Comparison of ENCODE assay signal across 8 cellular contexts in the genomic region with DNA sequence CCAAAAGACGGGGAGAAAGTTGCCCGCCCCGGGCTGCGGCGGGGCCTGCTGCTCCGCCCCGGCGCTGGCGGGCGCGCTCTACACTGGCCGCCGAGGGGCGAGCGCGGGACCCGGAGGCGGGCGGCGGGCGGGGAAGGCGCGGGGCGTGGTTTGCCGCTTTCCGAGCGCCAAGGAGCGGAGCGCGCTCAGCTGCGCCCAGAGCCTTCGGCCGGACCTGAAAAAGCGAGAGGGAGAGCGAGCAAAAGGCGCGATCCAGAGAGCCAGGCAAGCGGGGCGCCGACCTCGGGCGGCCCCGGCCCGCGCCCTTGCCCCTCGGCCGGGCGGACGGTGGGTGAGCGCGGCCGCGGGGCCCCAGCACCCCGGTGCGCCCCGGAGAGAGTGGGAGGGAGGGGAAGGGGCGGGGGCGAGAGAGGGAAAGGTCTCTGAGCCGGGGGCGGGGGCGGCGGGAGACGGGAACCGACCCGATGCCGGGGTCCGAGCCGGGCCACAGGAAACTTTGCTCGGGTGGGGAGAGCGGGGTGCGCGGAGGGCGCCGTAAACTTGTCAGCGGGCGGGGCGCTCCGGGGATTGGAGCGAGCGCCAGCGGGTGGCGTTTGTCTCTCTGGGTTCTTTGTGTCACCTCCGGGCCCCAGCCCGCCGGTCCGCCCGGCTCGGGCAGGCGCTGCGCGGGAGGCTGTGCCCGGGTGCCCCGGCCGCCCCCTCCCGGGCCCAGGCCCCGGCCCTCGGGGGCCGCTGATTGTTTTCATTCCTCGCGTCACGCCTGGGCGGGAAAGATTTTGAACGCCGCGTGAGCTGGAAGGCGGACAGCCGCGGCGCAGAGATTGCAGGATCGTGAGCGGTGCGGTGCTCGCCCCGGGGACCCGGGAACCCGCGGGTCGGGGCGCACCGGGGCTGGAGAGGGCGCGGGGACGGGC. TPM values are rescaled to one million over a fixed set of nuclear protein-coding genes. Genes with fewer than 3 reads are reported as not detected.
A peak's percentile ranks its signal among the peaks of the same experiment; 100 is the strongest.
DNase-seq lines count a peak whose midpoint lies in the region; ATAC-seq, FAIRE-seq and TF ChIP-seq lines count a peak whose summit lies in the region.

A gene with protein sequence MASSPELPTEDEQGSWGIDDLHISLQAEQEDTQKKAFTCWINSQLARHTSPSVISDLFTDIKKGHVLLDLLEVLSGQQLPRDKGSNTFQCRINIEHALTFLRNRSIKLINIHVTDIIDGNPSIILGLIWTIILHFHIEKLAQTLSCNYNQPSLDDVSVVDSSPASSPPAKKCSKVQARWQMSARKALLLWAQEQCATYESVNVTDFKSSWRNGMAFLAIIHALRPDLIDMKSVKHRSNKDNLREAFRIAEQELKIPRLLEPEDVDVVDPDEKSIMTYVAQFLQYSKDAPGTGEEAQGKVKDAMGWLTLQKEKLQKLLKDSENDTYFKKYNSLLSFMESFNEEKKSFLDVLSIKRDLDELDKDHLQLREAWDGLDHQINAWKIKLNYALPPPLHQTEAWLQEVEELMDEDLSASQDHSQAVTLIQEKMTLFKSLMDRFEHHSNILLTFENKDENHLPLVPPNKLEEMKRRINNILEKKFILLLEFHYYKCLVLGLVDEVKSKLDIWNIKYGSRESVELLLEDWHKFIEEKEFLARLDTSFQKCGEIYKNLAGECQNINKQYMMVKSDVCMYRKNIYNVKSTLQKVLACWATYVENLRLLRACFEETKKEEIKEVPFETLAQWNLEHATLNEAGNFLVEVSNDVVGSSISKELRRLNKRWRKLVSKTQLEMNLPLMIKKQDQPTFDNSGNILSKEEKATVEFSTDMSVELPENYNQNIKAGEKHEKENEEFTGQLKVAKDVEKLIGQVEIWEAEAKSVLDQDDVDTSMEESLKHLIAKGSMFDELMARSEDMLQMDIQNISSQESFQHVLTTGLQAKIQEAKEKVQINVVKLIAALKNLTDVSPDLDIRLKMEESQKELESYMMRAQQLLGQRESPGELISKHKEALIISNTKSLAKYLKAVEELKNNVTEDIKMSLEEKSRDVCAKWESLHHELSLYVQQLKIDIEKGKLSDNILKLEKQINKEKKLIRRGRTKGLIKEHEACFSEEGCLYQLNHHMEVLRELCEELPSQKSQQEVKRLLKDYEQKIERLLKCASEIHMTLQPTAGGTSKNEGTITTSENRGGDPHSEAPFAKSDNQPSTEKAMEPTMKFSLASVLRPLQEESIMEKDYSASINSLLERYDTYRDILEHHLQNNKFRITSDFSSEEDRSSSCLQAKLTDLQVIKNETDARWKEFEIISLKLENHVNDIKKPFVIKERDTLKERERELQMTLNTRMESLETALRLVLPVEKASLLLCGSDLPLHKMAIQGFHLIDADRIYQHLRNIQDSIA (N-terminal part only) (plus strand): TSS at position 188 of the 914 bp plus-strand sequence. CDS start 56,145 bp downstream, outside the sequence.

- H3K9ac ChIP-seq in neuronal stem cell (ENCODE audit: low read depth, low read length, poor library complexity), result peak within 1 kb of the TSS; percentile 68

- H2BK120ac ChIP-seq in neuronal stem cell (ENCODE audit: low read depth, low read length), result no peak within 1 kb of the TSS

- H4K91ac ChIP-seq in neuronal stem cell (ENCODE audit: low read depth, low read length, poor library complexity), result no peak within 1 kb of the TSS

- H3K14ac ChIP-seq in neuronal stem cell (ENCODE audit: low read length), result peak within 1 kb of the TSS; percentile 65

- H3K4me2 ChIP-seq in neuronal stem cell (ENCODE audit: insufficient read depth, low read length, poor library complexity, severe bottlenecking), result peak within 1 kb of the TSS; percentile 79

- H3K9me3 ChIP-seq in neuronal stem cell (replicated peaks in 1 of 2; ENCODE audit: control insufficient read depth in 2 of 2, insufficient read depth in 1 of 2, low read depth in 1 of 2, low read length in 2 of 2), result no peaks in the 10 kb centered on the region

- H3K18ac ChIP-seq in neuronal stem cell (ENCODE audit: low read length), result peak within 1 kb of the TSS; percentile 95

- peaks cover 4% of the 10 kb centered on the region for H3K79me1 ChIP-seq in neuronal stem cell (ENCODE audit: low read depth, low read length)

- H2AFZ ChIP-seq in neuronal stem cell (ENCODE audit: low read length), result peak within 1 kb of the TSS; percentile 97

- peak; percentile 77 for ATAC-seq in GM21360 (IDR thresholded peaks at IDR 0.05; ENCODE audit: unreplicated experiment)

- WGBS in neuronal stem cell (ENCODE audit: extremely low coverage in 2 of 2, insufficient read length in 2 of 2, insufficient replicate concordance in 1 of 2), 2 donors, result no CpG with 5 or more reads among the region's 123 CpGs

- H2BK5ac ChIP-seq in neuronal stem cell (ENCODE audit: low read length), result peak within 1 kb of the TSS; percentile 91

- peak within 1 kb of the TSS; percentile 94 for H3K27ac ChIP-seq in neuronal stem cell (replicated peaks; ENCODE audit: low read length)
- no peak within 1 kb of the TSS for H3K27ac ChIP-seq in substantia nigra (ENCODE audit: low read depth, low read length, poor library complexity, severe bottlenecking)

- peak within 1 kb of the TSS; percentile 55 to 94 for H3K4me3 ChIP-seq in neuronal stem cell (ENCODE audit: low read length in 2 of 2)

- H3K36me3 ChIP-seq in neuronal stem cell (replicated peaks in 1 of 2; ENCODE audit: control insufficient read depth in 2 of 2, insufficient read depth in 2 of 2, low read length in 2 of 2), result no peaks in the 10 kb centered on the region

- H4K8ac ChIP-seq in neuronal stem cell (ENCODE audit: low read depth, low read length), result no peak within 1 kb of the TSS

- peaks cover 3 to 8% of the 10 kb centered on the region in 2 donors for H3K4me1 ChIP-seq in neuronal stem cell (ENCODE audit: control insufficient read depth in 2 of 2, insufficient read depth in 1 of 2, low read depth in 1 of 2, low read length in 2 of 2)

- no peak within 1 kb of the TSS for H2AK5ac ChIP-seq in neuronal stem cell (ENCODE audit: low read depth, low read length)

- H3K4ac ChIP-seq in neuronal stem cell (ENCODE audit: low read length), result peak within 1 kb of the TSS; percentile 17

- H2BK15ac ChIP-seq in neuronal stem cell (ENCODE audit: low read length), result no peak within 1 kb of the TSS

- FAIRE-seq in HTR-8/SVneo (lab: Jason Lieb, UNC), result peak; percentile 99

- peaks cover 0 to 3% (median 0%) of the 10 kb centered on the region in 3 experiments for H3K27me3 ChIP-seq in neuronal stem cell (ENCODE audit: control insufficient read depth in 3 of 3, insufficient read depth in 3 of 3, low read depth in 1 of 3, low read length in 3 of 3)

- H2BK12ac ChIP-seq in neuronal stem cell (ENCODE audit: low read length), result no peak within 1 kb of the TSS

- TF ChIP-seq POLR2A in Raji (IDR thresholded peaks at IDR 0.05; ENCODE audit: insufficient read depth, low read depth, low read length), result peak; percentile 69

- DNase-seq in DMS153 (lab: John Stamatoyannopoulos, UW), result peak; percentile 53
- peak; percentile 98 for DNase-seq in HTR-8/SVneo (ENCODE audit: insufficient read length, low spot score)
- DNase-seq in activated gamma-delta T cell treated with Interleukin-2 at 50 U/mL for 16 hours, result peak; percentile 79
- peak; percentile 63 for DNase-seq in foreskin melanocyte
- DNase-seq in neuronal stem cell (ENCODE audit: low spot score), result peak; percentile 78
- DNase-seq in substantia nigra (lab: John Stamatoyannopoulos, UW), result peak in 34 of 49 donors; percentile 1 to 70 (median 17)

- peak within 1 kb of the TSS; percentile 82 for H3K23ac ChIP-seq in neuronal stem cell (ENCODE audit: low read depth, low read length, poor library complexity)

RNA-seq across cellular contexts. Expression of the gene that starts here (rescaled TPM):
- 16.4 TPM for polyA plus RNA-seq in neuronal stem cell (2013, experiment 1 of 2)
- 17.1 TPM for polyA plus RNA-seq in neuronal stem cell (2013, experiment 2 of 2)

Comparison
In these comparisons a context has a peak if more than half of its experiments do, and no peak if none do; other contexts are left out.
1. DNase-seq: peak in every context shown above with its lines; median percentile 98 in HTR-8/SVneo; 79 in activated gamma-delta T cell treated with Interleukin-2 at 50 U/mL for 16 hours; 78 in neuronal stem cell; 63 in foreskin melanocyte; 53 in DMS153; 17 in substantia nigra.